Comparison of ENCODE assay signal across 1 cellular context in the genomic region with DNA sequence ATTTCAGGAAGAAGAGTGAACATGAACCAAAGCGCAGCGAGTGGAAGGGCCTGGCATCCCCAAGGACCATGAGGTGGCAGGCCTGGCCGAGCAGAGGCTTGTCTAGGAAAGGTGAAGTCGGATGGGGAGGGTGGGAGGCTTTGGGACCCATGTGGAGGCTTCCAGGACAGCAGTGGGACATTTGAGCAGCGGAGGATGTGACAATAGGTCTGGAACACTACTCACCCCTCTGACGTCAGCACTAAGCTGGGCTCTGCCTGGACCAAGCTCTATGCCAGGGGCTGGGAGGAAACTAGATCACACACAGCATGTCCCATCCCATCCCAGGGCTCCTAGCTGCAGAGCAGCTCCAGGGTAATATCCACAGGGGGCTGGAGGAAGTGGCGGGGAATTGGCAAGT.
TF ChIP-seq lines count a peak whose summit lies in the region.

No MANE protein-coding gene starts in this region.

TF ChIP-seq in IMR-90, 13 proteins besides CTCF, POLR2A, EP300 and RAD21:
- TF ChIP-seq, protein P1, sequence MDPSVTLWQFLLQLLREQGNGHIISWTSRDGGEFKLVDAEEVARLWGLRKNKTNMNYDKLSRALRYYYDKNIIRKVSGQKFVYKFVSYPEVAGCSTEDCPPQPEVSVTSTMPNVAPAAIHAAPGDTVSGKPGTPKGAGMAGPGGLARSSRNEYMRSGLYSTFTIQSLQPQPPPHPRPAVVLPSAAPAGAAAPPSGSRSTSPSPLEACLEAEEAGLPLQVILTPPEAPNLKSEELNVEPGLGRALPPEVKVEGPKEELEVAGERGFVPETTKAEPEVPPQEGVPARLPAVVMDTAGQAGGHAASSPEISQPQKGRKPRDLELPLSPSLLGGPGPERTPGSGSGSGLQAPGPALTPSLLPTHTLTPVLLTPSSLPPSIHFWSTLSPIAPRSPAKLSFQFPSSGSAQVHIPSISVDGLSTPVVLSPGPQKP (IDR thresholded peaks at IDR 0.05; ENCODE audit: borderline replicate concordance, low read depth, low read length) = no peak
- TF ChIP-seq RFX5 (IDR thresholded peaks at IDR 0.05; ENCODE audit: low read depth, low read length) = no peak
- no peak for TF ChIP-seq RCOR1 (IDR thresholded peaks at IDR 0.05; ENCODE audit: insufficient replicate concordance, low read length)
- no peak for TF ChIP-seq BHLHE40 (IDR thresholded peaks at IDR 0.05; ENCODE audit: low read depth, low read length)
- TF ChIP-seq SMC3 (IDR thresholded peaks at IDR 0.05; ENCODE audit: low read depth, low read length) = no peak
- no peak for TF ChIP-seq NFE2L2 (IDR thresholded peaks at IDR 0.05; ENCODE audit: low read depth, low read length)
- no peak for TF ChIP-seq CHD1 (IDR thresholded peaks at IDR 0.05; ENCODE audit: low read depth, low read length)
- TF ChIP-seq CEBPB (IDR thresholded peaks at IDR 0.05; ENCODE audit: low read depth, low read length) = no peak
- TF ChIP-seq, protein P2, sequence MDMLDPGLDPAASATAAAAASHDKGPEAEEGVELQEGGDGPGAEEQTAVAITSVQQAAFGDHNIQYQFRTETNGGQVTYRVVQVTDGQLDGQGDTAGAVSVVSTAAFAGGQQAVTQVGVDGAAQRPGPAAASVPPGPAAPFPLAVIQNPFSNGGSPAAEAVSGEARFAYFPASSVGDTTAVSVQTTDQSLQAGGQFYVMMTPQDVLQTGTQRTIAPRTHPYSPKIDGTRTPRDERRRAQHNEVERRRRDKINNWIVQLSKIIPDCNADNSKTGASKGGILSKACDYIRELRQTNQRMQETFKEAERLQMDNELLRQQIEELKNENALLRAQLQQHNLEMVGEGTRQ (IDR thresholded peaks at IDR 0.05; ENCODE audit: low read depth, low read length) = no peak
- TF ChIP-seq MXI1 (IDR thresholded peaks at IDR 0.05; ENCODE audit: borderline replicate concordance, low read depth, low read length) = no peak
- TF ChIP-seq MAZ (IDR thresholded peaks at IDR 0.05; ENCODE audit: borderline replicate concordance, low read depth, low read length) = no peak
- TF ChIP-seq FOS (IDR thresholded peaks at IDR 0.05; ENCODE audit: low read depth, low read length) = no peak
- no peak for TF ChIP-seq MAFK (IDR thresholded peaks at IDR 0.05; ENCODE audit: low read depth, low read length)
